15 cellular contexts compared by ENCODE assay signal in genomic region chr2:204796581-204796980, GRCh38.
DNase-seq lines count a peak whose midpoint lies in the region; ATAC-seq and TF ChIP-seq lines count a peak whose summit lies in the region.
"Had no signal": no experiment of that assay in that cellular context is flagged by ENCODE, and none has a peak within 500 bp of the region (broad histone marks: within the 10 kb centered on the region; RNA-seq: fewer than 3 reads in every experiment).

No MANE protein-coding gene starts in this region.

- no peak overlapping the region for H3K23ac ChIP-seq in IMR-90 (ENCODE audit: low read depth, low read length)

- dilution Hi-C loops in IMR-90 (cut with HindIII; ENCODE audit: low sequenced_read_pairs, unreplicated experiment): no loop called here

- no peak overlapping the region for H4K8ac ChIP-seq in IMR-90 (ENCODE audit: low read depth in 2 of 2, low read length in 2 of 2)

- no peak overlapping the region for H3K9ac ChIP-seq in IMR-90 (ENCODE audit: low read depth, low read length)

- CTCF ChIA-PET in IMR-90 (lab: Yijun Ruan, JAX): no interaction called here

- peaks cover 5% of the 10 kb centered on the region for H3K9me1 ChIP-seq in IMR-90 (ENCODE audit: insufficient read depth, low read length)

- intact Hi-C loops in IMR-90 (cut with micrococcal nuclease): no loop called here

- H4K20me1 ChIP-seq in IMR-90 (ENCODE audit: insufficient read depth, low read length): no peaks in the 10 kb centered on the region

- no peak overlapping the region for H2AK9ac ChIP-seq in IMR-90 (replicated peaks; ENCODE audit: low read depth, low read length, poor library complexity)

- no peak overlapping the region for H3K56ac ChIP-seq in IMR-90 (ENCODE audit: extremely low read depth, insufficient read depth, low read length)

- no peak overlapping the region for H4K91ac ChIP-seq in IMR-90 (ENCODE audit: insufficient read depth, low read depth, low read length)

- H3K36me3 ChIP-seq in IMR-90 (ENCODE audit: control insufficient read depth, insufficient read depth, low read length): no peaks in the 10 kb centered on the region
- no peaks in the 10 kb centered on the region for H3K36me3 ChIP-seq in SJCRH30

- H3K4me3 ChIP-seq in IMR-90 (ENCODE audit: insufficient read depth, low read depth, low read length) (no peak overlapping the region), SJCRH30 (no peak overlapping the region)

- no peak overlapping the region for H2BK20ac ChIP-seq in IMR-90 (ENCODE audit: low read depth, low read length)

- no TSS peak for BruUV-seq in IMR-90 (replicated peaks; lab: Mats Ljungman, UMichigan)

- no peak for DNase-seq in IMR-90
- no peak for DNase-seq in RKO (ENCODE audit: low spot score)
- DNase-seq in SJCRH30: no peak
- no peak for DNase-seq in stimulated activated naive CD4-positive, alpha-beta T cell treated with Interleukin-2 at 50 U/mL for 16 hours (lab: John Stamatoyannopoulos, UW)
- DNase-seq: erythroblast, KBM-7, left ventricle myocardium superior, natural killer cell, NCI-H2029 treated with DMSO at 0.1 percent for 48 hours, NCI-H82, SHP77 had no signal

- WGBS in IMR-90 (ENCODE audit: extremely low coverage in 2 of 2, insufficient read length in 1 of 2), 2 experiments: no CpG with 5 or more reads among the region's 4 CpGs

- H3K4ac ChIP-seq in IMR-90 (ENCODE audit: low read depth, low read length): peak overlapping the region; percentile 8; the same call in 1 of the 2 replicates

- no peak overlapping the region for H2BK15ac ChIP-seq in IMR-90 (ENCODE audit: low read depth, low read length)

- in situ Hi-C loops in IMR-90 (cut with MboI; ENCODE audit: low sequenced_read_pairs): no loop called here

- TF ChIP-seq RAD21 in IMR-90 (IDR thresholded peaks at IDR 0.05; ENCODE audit: low read length): no peak

- H3K27ac ChIP-seq in IMR-90 (ENCODE audit: insufficient read depth, low read length) (no peak overlapping the region), SJCRH30 (no peak overlapping the region)

- H3K18ac ChIP-seq in IMR-90 (ENCODE audit: low read depth, low read length): no peak overlapping the region; the same call in 1 of the 2 replicates

- no peak overlapping the region for H2AFZ ChIP-seq in IMR-90 (replicated peaks; ENCODE audit: low read length, poor library complexity)

- H2AK5ac ChIP-seq in IMR-90 (ENCODE audit: low read depth, low read length): peak overlapping the region; percentile 20; the same call in 1 of the 2 replicates

- POLR2A ChIA-PET in IMR-90 (lab: Charles Lee; ENCODE audit: unreplicated experiment): no interaction called here

- H3K4me1 ChIP-seq in IMR-90 (ENCODE audit: control insufficient read depth, insufficient read depth, low read length) (peaks cover 7% of the 10 kb centered on the region; the same call in 1 of the 2 replicates), SJCRH30 (no peaks in the 10 kb centered on the region)

- peak overlapping the region; percentile 62 for H3K14ac ChIP-seq in IMR-90 (replicated peaks; ENCODE audit: low read depth, low read length)

- H3K79me1 ChIP-seq in IMR-90 (ENCODE audit: low read depth in 1 of 2, low read length in 2 of 2): peaks cover 14 to 15% of the 10 kb centered on the region in 2 experiments

- TF ChIP-seq POLR2A in IMR-90 (IDR thresholded peaks at IDR 0.05; ENCODE audit: low read depth, low read length): no peak

- peak overlapping the region; percentile 18; the same call in 1 of the 2 replicates for H2BK120ac ChIP-seq in IMR-90 (ENCODE audit: low read depth, low read length)

- H2BK5ac ChIP-seq in IMR-90 (ENCODE audit: low read depth, low read length, poor library complexity, severe bottlenecking): no peak overlapping the region

- H3K27me3 ChIP-seq in IMR-90 (ENCODE audit: control insufficient read depth, insufficient read depth, low read length): no peaks in the 10 kb centered on the region
- no peaks in the 10 kb centered on the region for H3K27me3 ChIP-seq in SJCRH30

- no peak for TF ChIP-seq CTCF in IMR-90 (conservative IDR thresholded peaks at IDR 0.05; ENCODE audit: low read depth, low read length)

- H3K4me2 ChIP-seq in IMR-90 (ENCODE audit: low read depth, low read length): no peak overlapping the region

- H3K9me3 ChIP-seq in IMR-90 (ENCODE audit: control insufficient read depth, insufficient read depth, low read length) (no peaks in the 10 kb centered on the region), SJCRH30 (replicated peaks) (no peaks in the 10 kb centered on the region; the same call in 1 of the 2 replicates)

- H4K5ac ChIP-seq in IMR-90 (ENCODE audit: low read depth, low read length): peak overlapping the region; percentile 31; the same call in 1 of the 2 replicates

- ATAC-seq in GM18520 (IDR thresholded peaks at IDR 0.05; ENCODE audit: unreplicated experiment) (peak; percentile 95), GM21528 (IDR thresholded peaks at IDR 0.05; ENCODE audit: low FRiP score, unreplicated experiment) (peak; percentile 64), HG03045 (IDR thresholded peaks at IDR 0.05; ENCODE audit: unreplicated experiment) (peak; percentile 66), IMR-90 (ENCODE audit: low read depth) (no peak), SK-N-SH treated with all-trans-retinoic acid at 6 μM for 48 hours (no peak)
- ATAC-seq: left ventricle myocardium superior, natural killer cell had no signal

TF ChIP-seq in IMR-90, 13 proteins besides CTCF, POLR2A, EP300 and RAD21 (continues in another document):
- TF ChIP-seq MAFK (IDR thresholded peaks at IDR 0.05; ENCODE audit: low read depth, low read length): no peak
- TF ChIP-seq NFE2L2 (IDR thresholded peaks at IDR 0.05; ENCODE audit: low read depth, low read length): no peak
- TF ChIP-seq CEBPB (IDR thresholded peaks at IDR 0.05; ENCODE audit: low read depth, low read length): no peak
- no peak for TF ChIP-seq ELK1 (IDR thresholded peaks at IDR 0.05; ENCODE audit: borderline replicate concordance, low read depth, low read length)
- TF ChIP-seq MXI1 (IDR thresholded peaks at IDR 0.05; ENCODE audit: borderline replicate concordance, low read depth, low read length): no peak
- TF ChIP-seq MAZ (IDR thresholded peaks at IDR 0.05; ENCODE audit: borderline replicate concordance, low read depth, low read length): no peak
- TF ChIP-seq RFX5 (IDR thresholded peaks at IDR 0.05; ENCODE audit: low read depth, low read length): no peak
- TF ChIP-seq RCOR1 (IDR thresholded peaks at IDR 0.05; ENCODE audit: insufficient replicate concordance, low read length): no peak
- TF ChIP-seq FOS (IDR thresholded peaks at IDR 0.05; ENCODE audit: low read depth, low read length): no peak
- TF ChIP-seq SMC3 (IDR thresholded peaks at IDR 0.05; ENCODE audit: low read depth, low read length): no peak
- TF ChIP-seq BHLHE40 (IDR thresholded peaks at IDR 0.05; ENCODE audit: low read depth, low read length): no peak

TF ChIP-seq in SK-N-SH treated with all-trans-retinoic acid at 6 μM for 48 hours, 23 proteins besides CTCF, POLR2A, EP300 and RAD21:
- no peak for TF ChIP-seq CSRNP3 (CRISPR knock-in tag; IDR thresholded peaks at IDR 0.05)
- TF ChIP-seq ESRRG (CRISPR knock-in tag; IDR thresholded peaks at IDR 0.05): no peak
- no peak for TF ChIP-seq ZFP3 (CRISPR knock-in tag; IDR thresholded peaks at IDR 0.05)
- no peak for TF ChIP-seq OSR1 (CRISPR knock-in tag; IDR thresholded peaks at IDR 0.05)
- no peak for TF ChIP-seq TOX (CRISPR knock-in tag; IDR thresholded peaks at IDR 0.05; ENCODE audit: borderline replicate concordance)
- TF ChIP-seq TCF4 (CRISPR knock-in tag; IDR thresholded peaks at IDR 0.05; ENCODE audit: borderline replicate concordance): no peak
- TF ChIP-seq RARB (CRISPR knock-in tag; IDR thresholded peaks at IDR 0.05): no peak
- no peak for TF ChIP-seq CSDC2 (CRISPR knock-in tag; IDR thresholded peaks at IDR 0.05)
- TF ChIP-seq SNAI2 (CRISPR knock-in tag; IDR thresholded peaks at IDR 0.05): no peak
- TF ChIP-seq ISL1 (CRISPR knock-in tag; IDR thresholded peaks at IDR 0.05): no peak
- no peak for TF ChIP-seq CREB5 (CRISPR knock-in tag; IDR thresholded peaks at IDR 0.05; ENCODE audit: low read depth)
- TF ChIP-seq ZNF565 (CRISPR knock-in tag; conservative IDR thresholded peaks at IDR 0.05; ENCODE audit: low read depth): no peak
- no peak for TF ChIP-seq PPARA (CRISPR knock-in tag; IDR thresholded peaks at IDR 0.05; ENCODE audit: borderline replicate concordance)

Comparison
In these comparisons a context has a peak if more than half of its experiments do, and no peak if none do; other contexts are left out.
1. ATAC-seq: peak in GM18520 (single experiment), GM21528 (single experiment) and HG03045 (single experiment); none in IMR-90 (single experiment) and SK-N-SH treated with all-trans-retinoic acid at 6 μM for 48 hours (single experiment).